In genomic region chr18:22915337-22915736, GRCh38 we compare ENCODE assay signal across 19 cellular contexts.
"Had no signal": no experiment of that assay in that cellular context is flagged by ENCODE, and none has a peak within 500 bp of the region (broad histone marks: within the 10 kb centered on the region; RNA-seq: fewer than 3 reads in every experiment).

No MANE protein-coding gene starts in this region.

- H3K9me3 ChIP-seq: esophagus muscularis mucosa, heart left ventricle, neutrophil, spleen, tibial nerve had no signal

- DNase-seq: activated CD4-positive, alpha-beta T cell treated with anti-CD3 and anti-CD28 coated beads, Interleukin-2, amount 10 ng/mL, durations not matched to agents 24 days and 14 days; activated T-cell treated with anti-CD3 and anti-CD28 coated beads for 4 hours; dermis blood vessel endothelial cell; foreskin melanocyte; heart left ventricle; naive thymus-derived CD4-positive, alpha-beta T cell; right cardiac atrium; spleen; stimulated activated CD4-positive, alpha-beta T cell treated with anti-CD3 and anti-CD28 coated beads, Interleukin-1b, Interleukin-23, amount 100 ng/mL, for 48 hours; T-cell; T1000; WERI-Rb-1 had no signal

- H3K36me3 Mint-ChIP-seq: activated naive CD4-positive, alpha-beta T cell treated with anti-CD3 and anti-CD28 coated beads, Interleukin-2, amount 50 U/mL, for 24 hours; stimulated activated memory B cell treated with anti-CD40 and anti-IgM and Interleukin-4, amounts not matched to agents 10 μg/mL and 1 μg/mL and 100 μg/mL, for 72 hours; T-cell had no signal

- H3K27me3 Mint-ChIP-seq: stimulated activated memory B cell treated with anti-CD40 and anti-IgM and Interleukin-4, amounts not matched to agents 10 μg/mL and 1 μg/mL and 100 μg/mL, for 72 hours had no signal

- H3K27me3 ChIP-seq: esophagus muscularis mucosa, heart left ventricle, neutrophil, spleen, tibial nerve had no signal

- ATAC-seq: heart left ventricle; naive thymus-derived CD4-positive, alpha-beta T cell; right cardiac atrium; stimulated activated memory B cell treated with anti-CD40 and anti-IgM and Interleukin-4, amounts not matched to agents 10 μg/mL and 1 μg/mL and 100 μg/mL, for 72 hours; T-cell had no signal

- H3K27ac Mint-ChIP-seq: activated CD4-positive, alpha-beta T cell treated with anti-CD3 and anti-CD28 coated beads, Interleukin-2, amount 10 ng/mL, durations not matched to agents 24 days and 14 days; activated naive CD4-positive, alpha-beta T cell treated with anti-CD3 and anti-CD28 coated beads, Interleukin-2, amount 50 U/mL, for 24 hours; naive thymus-derived CD4-positive, alpha-beta T cell; stimulated activated memory B cell treated with anti-CD40 and anti-IgM and Interleukin-4, amounts not matched to agents 10 μg/mL and 1 μg/mL and 100 μg/mL, for 72 hours; T-cell had no signal

- H3K27ac ChIP-seq: esophagus muscularis mucosa, heart left ventricle, neutrophil, SK-N-MC, spleen, tibial nerve, WERI-Rb-1 had no signal

- H3K4me1 ChIP-seq: esophagus muscularis mucosa, heart left ventricle, spleen, tibial nerve had no signal

- H3K4me1 Mint-ChIP-seq: activated CD4-positive, alpha-beta T cell treated with anti-CD3 and anti-CD28 coated beads, Interleukin-2, amount 10 ng/mL, durations not matched to agents 24 days and 14 days; activated naive CD4-positive, alpha-beta T cell treated with anti-CD3 and anti-CD28 coated beads, Interleukin-2, amount 50 U/mL, for 24 hours; naive thymus-derived CD4-positive, alpha-beta T cell; stimulated activated memory B cell treated with anti-CD40 and anti-IgM and Interleukin-4, amounts not matched to agents 10 μg/mL and 1 μg/mL and 100 μg/mL, for 72 hours; T-cell had no signal

- H3K9me3 Mint-ChIP-seq: activated CD4-positive, alpha-beta T cell treated with anti-CD3 and anti-CD28 coated beads, Interleukin-2, amount 10 ng/mL, durations not matched to agents 24 days and 14 days; activated naive CD4-positive, alpha-beta T cell treated with anti-CD3 and anti-CD28 coated beads, Interleukin-2, amount 50 U/mL, for 24 hours; naive thymus-derived CD4-positive, alpha-beta T cell; stimulated activated memory B cell treated with anti-CD40 and anti-IgM and Interleukin-4, amounts not matched to agents 10 μg/mL and 1 μg/mL and 100 μg/mL, for 72 hours; T-cell had no signal

- H3K4me3 Mint-ChIP-seq: activated CD4-positive, alpha-beta T cell treated with anti-CD3 and anti-CD28 coated beads, Interleukin-2, amount 10 ng/mL, durations not matched to agents 24 days and 14 days; activated naive CD4-positive, alpha-beta T cell treated with anti-CD3 and anti-CD28 coated beads, Interleukin-2, amount 50 U/mL, for 24 hours; naive thymus-derived CD4-positive, alpha-beta T cell; stimulated activated memory B cell treated with anti-CD40 and anti-IgM and Interleukin-4, amounts not matched to agents 10 μg/mL and 1 μg/mL and 100 μg/mL, for 72 hours; T-cell had no signal

- H3K36me3 ChIP-seq: esophagus muscularis mucosa, heart left ventricle, neutrophil, spleen, tibial nerve, WERI-Rb-1 had no signal

- H3K4me3 ChIP-seq: esophagus muscularis mucosa, heart left ventricle, lung, SK-N-MC, spleen, tibial nerve had no signal
